In genomic region chr11:77332259-77332658, GRCh38 we compare ENCODE assay signal across 24 cellular contexts. TPM values are rescaled to one million over a fixed set of nuclear protein-coding genes. Genes with fewer than 3 reads are reported as not detected.
DNase-seq lines count a peak whose midpoint lies in the region; ATAC-seq, FAIRE-seq and TF ChIP-seq lines count a peak whose summit lies in the region.
"Had no signal": no experiment of that assay in that cellular context is flagged by ENCODE, and none has a peak within 500 bp of the region (broad histone marks: within the 10 kb centered on the region; RNA-seq: fewer than 3 reads in every experiment).

No MANE protein-coding gene starts in this region.

- H3K36me3 Mint-ChIP-seq in progenitor cell of endocrine pancreas (ENCODE audit: insufficient read depth), result peaks cover 33% of the 10 kb centered on the region

- no peaks in the 10 kb centered on the region for H4K20me1 ChIP-seq in K562 (replicated peaks; ENCODE audit: control insufficient read depth, insufficient read depth, low read length)

- H3K4me1 ChIP-seq in K562 (replicated peaks in 1 of 2; ENCODE audit: control insufficient read depth in 2 of 2, insufficient read depth in 2 of 2, low read length in 2 of 2), result no peaks in the 10 kb centered on the region
- H3K4me1 ChIP-seq: A549, Caco-2, HAP-1 had no signal

- TF ChIP-seq RAD21 in K562 (CRISPR knock-in tag; conservative IDR thresholded peaks at IDR 0.05 in 1 of 2, IDR thresholded peaks at IDR 0.05 in 1 of 2), result no peak

- no peak for TF ChIP-seq EP300 in K562 (IDR thresholded peaks at IDR 0.05; ENCODE audit: low read length)

- no peaks in the 10 kb centered on the region for H3K9me1 ChIP-seq in K562 (ENCODE audit: control insufficient read depth, insufficient read depth, low read length)

- H3K9ac ChIP-seq in K562 (ENCODE audit: insufficient read depth in 1 of 2, low read depth in 2 of 2, low read length in 2 of 2), result no peak overlapping the region

- TF ChIP-seq POLR2A in K562 (conservative IDR thresholded peaks at IDR 0.05), result no peak

- no peaks in the 10 kb centered on the region for H3K36me3 ChIP-seq in K562 (ENCODE audit: control insufficient read depth, insufficient read depth, low read length)

- no peaks in the 10 kb centered on the region for H3K27me3 Mint-ChIP-seq in stimulated activated naive CD8-positive, alpha-beta T cell treated with anti-CD3 and anti-CD28 coated beads, Interleukin-15, amount 100 ng/mL, for 72 hours
- no peaks in the 10 kb centered on the region for H3K27me3 Mint-ChIP-seq in progenitor cell of endocrine pancreas
- H3K27me3 Mint-ChIP-seq: CD4-positive, alpha-beta T cell; IgD-negative memory B cell had no signal

- DNase-seq in DMS53 (lab: John Stamatoyannopoulos, UW) (peak; percentile 58), DMS53 treated with DMSO at 0.1 percent for 48 hours (lab: John Stamatoyannopoulos, UW; ENCODE audit: unreplicated experiment) (no peak), K562 (ENCODE audit: extremely low read depth in 1 of 4, low spot score in 3 of 4) (no peak), progenitor cell of endocrine pancreas (ENCODE audit: low spot score, unreplicated experiment) (no peak), NOMO-1 treated with dmso at 0.1 percent for 144 hours (lab: John Stamatoyannopoulos, UW; ENCODE audit: unreplicated experiment) (no peak), SHP77 treated with DMSO at 0.1 percent for 48 hours (lab: John Stamatoyannopoulos, UW) (no peak)
- DNase-seq in stimulated activated naive CD8-positive, alpha-beta T cell treated with anti-CD3 and anti-CD28 coated beads, Interleukin-15, amount 100 ng/mL, for 72 hours, result no peak
- no peak for DNase-seq in stimulated activated naive CD8-positive, alpha-beta T cell treated with anti-CD3 and anti-CD28 coated beads, Interleukin-15, Interleukin-2, amounts not matched to agents 100 U/mL and 50 U/mL, for 24 hours
- DNase-seq: AML-193; CD4-positive, alpha-beta T cell; DMS79 treated with DMSO at 0.1 percent for 48 hours had no signal

- no peaks in the 10 kb centered on the region for H3K9me3 Mint-ChIP-seq in stimulated activated naive CD8-positive, alpha-beta T cell treated with anti-CD3 and anti-CD28 coated beads, Interleukin-15, amount 100 ng/mL, for 72 hours
- H3K9me3 Mint-ChIP-seq in progenitor cell of endocrine pancreas (ENCODE audit: low read depth), result no peaks in the 10 kb centered on the region

- no peak overlapping the region for H3K4me3 Mint-ChIP-seq in stimulated activated naive CD8-positive, alpha-beta T cell treated with anti-CD3 and anti-CD28 coated beads, Interleukin-15, amount 100 ng/mL, for 72 hours
- no peak overlapping the region for H3K4me3 Mint-ChIP-seq in progenitor cell of endocrine pancreas (ENCODE audit: low read depth)
- H3K4me3 Mint-ChIP-seq: CD4-positive, alpha-beta T cell; IgD-negative memory B cell had no signal

- 28% methylated on average over 3 of the region's 3 CpGs for WGBS in K562 (ENCODE audit: insufficient coverage, low coverage, missing lambda C conversion rate)

- intact Hi-C loops in K562 (cut with micrococcal nuclease), result no loop called here

- H3K27ac Mint-ChIP-seq in stimulated activated naive CD8-positive, alpha-beta T cell treated with anti-CD3 and anti-CD28 coated beads, Interleukin-15, amount 100 ng/mL, for 72 hours, result no peak overlapping the region
- H3K27ac Mint-ChIP-seq in progenitor cell of endocrine pancreas, result peak overlapping the region; percentile 38
- H3K27ac Mint-ChIP-seq: CD4-positive, alpha-beta T cell; IgD-negative memory B cell had no signal

- no peak overlapping the region for H3K4me2 ChIP-seq in K562 (ENCODE audit: insufficient read depth, low read length)
- H3K4me2 ChIP-seq: A549 had no signal

- no peaks in the 10 kb centered on the region for H3K4me1 Mint-ChIP-seq in stimulated activated naive CD8-positive, alpha-beta T cell treated with anti-CD3 and anti-CD28 coated beads, Interleukin-15, amount 100 ng/mL, for 72 hours
- no peaks in the 10 kb centered on the region for H3K4me1 Mint-ChIP-seq in progenitor cell of endocrine pancreas (ENCODE audit: low read depth)

- no peaks in the 10 kb centered on the region for H3K27me3 ChIP-seq in K562 (ENCODE audit: control insufficient read depth in 2 of 2, insufficient read depth in 2 of 2, low read length in 2 of 2)

- H3K27ac ChIP-seq in K562 (ENCODE audit: extremely low read depth, low read depth, low read length), result no peak overlapping the region
- H3K27ac ChIP-seq: 22Rv1, A549, C4-2B, HL-60 had no signal

- no TSS peak for BruUV-seq in K562 (replicated peaks; lab: Mats Ljungman, UMichigan)

- peak; percentile 42 for ATAC-seq in stimulated activated naive CD8-positive, alpha-beta T cell treated with anti-CD3 and anti-CD28 coated beads, Interleukin-15, amount 100 ng/mL, for 72 hours
- ATAC-seq in stimulated activated naive CD8-positive, alpha-beta T cell treated with anti-CD3 and anti-CD28 coated beads, Interleukin-15, Interleukin-2, amounts not matched to agents 100 U/mL and 50 U/mL, for 24 hours, result no peak
- no peak for ATAC-seq in K562
- ATAC-seq: A549, GM12878 had no signal

- CTCF ChIA-PET in K562 (lab: Yijun Ruan, JAX; ENCODE audit: low intra/inter-chr PET ratio), result no interaction called here

- H3K9me3 ChIP-seq in K562 (replicated peaks; ENCODE audit: control insufficient read depth, insufficient read depth, low read depth, low read length), result no peaks in the 10 kb centered on the region
- H3K9me3 ChIP-seq: A549, HAP-1 had no signal

- H3K4me3 ChIP-seq in K562, result no peak overlapping the region
- H3K4me3 ChIP-seq: A549, GM12878, HAP-1 had no signal

- in situ Hi-C loops in K562 (cut with MboI), result no loop called here

- no peaks in the 10 kb centered on the region for H3K79me2 ChIP-seq in K562 (ENCODE audit: control insufficient read depth, insufficient read depth, low read length)

- POLR2A ChIA-PET in K562 (lab: Yijun Ruan, JAX), result no interaction called here

- FAIRE-seq in K562 (lab: Jason Lieb, UNC), result no peak
- FAIRE-seq: A549, D721Med, GM12878, HTR-8/SVneo had no signal

- H2AFZ ChIP-seq in K562 (ENCODE audit: low read depth, low read length), result no peak overlapping the region

- no peak for TF ChIP-seq CTCF in K562 (IDR thresholded peaks at IDR 0.05 in 2 of 3, conservative IDR thresholded peaks at IDR 0.05 in 1 of 3; ENCODE audit: insufficient read depth in 2 of 3, low read depth in 1 of 3, low read length in 3 of 3)
- no peak for TF ChIP-seq CTCF in progenitor cell of endocrine pancreas (IDR thresholded peaks at IDR 0.05; ENCODE audit: unreplicated experiment)

TF ChIP-seq in K562, 482 proteins besides CTCF, POLR2A, EP300 and RAD21:
- peak; percentile 48 for TF ChIP-seq PCBP1 (IDR thresholded peaks at IDR 0.05; ENCODE audit: low read depth, low read length, poor library complexity, severe bottlenecking)
- TF ChIP-seq HDAC8 (tag; IDR thresholded peaks at IDR 0.05), result no peak
TF ChIP-seq in K562: peak in this region for 1.

RNA-seq across cellular contexts. Expression of gene GDPD4, which starts 30.8 kb away (rescaled TPM):
- total RNA-seq in K562 (2011; cell fraction: chromatin; rRNA removed; ENCODE audit: low replicate concordance), result 0.51 TPM in 1 of 2 replicates, not detected in the other
- total RNA-seq in K562 (2011; cell fraction: nucleolus; rRNA removed), result not detected in 2 replicates
- not detected in 2 replicates for total RNA-seq in K562 (2011; cell fraction: nucleoplasm; rRNA removed)
- total RNA-seq in K562 (2014; rRNA removed), result not detected in 2 replicates
- 0.40 TPM in 1 of 2 replicates, not detected in the other for total RNA-seq in K562 (2014; rRNA removed; fragmentation: Illumina TruSeq; extraction: Trizol)
- not detected in 2 replicates for total RNA-seq in K562 (2015; rRNA removed; fragmentation: Illumina TruSeq; extraction: Trizol)
- total RNA-seq in K562 (2021), result not detected in 2 replicates
- polyA plus RNA-seq in K562 (2011; rRNA removed), result not detected in 2 replicates
- polyA plus RNA-seq in K562 (2011; cell fraction: cytosol; rRNA removed), result not detected in 2 replicates
- 0.18 TPM in 1 of 2 replicates, not detected in the other for polyA plus RNA-seq in K562 (2011; cell fraction: nucleus; rRNA removed)
- 0.25 TPM in 1 of 2 replicates, not detected in the other for polyA plus RNA-seq in K562 (2012)
- polyA plus RNA-seq in K562 (2014; fragmentation: Illumina TruSeq; extraction: Trizol), result not detected in 2 replicates
- not detected for polyA plus RNA-seq in K562 (2014; fragmentation: Nextera tagmentation; extraction: Ambion mirVana)
- not detected in 2 replicates for polyA plus RNA-seq in K562 (2014; rRNA removed)
- not detected in 2 replicates for polyA minus RNA-seq in K562 (2011; rRNA and poly(A)+ RNA removed)
- not detected in 2 replicates for polyA minus RNA-seq in K562 (2011; cell fraction: cytosol; rRNA and poly(A)+ RNA removed)
- 0.27 TPM in 1 of 2 replicates, not detected in the other for polyA minus RNA-seq in K562 (2011; cell fraction: nucleus; rRNA and poly(A)+ RNA removed)
- not detected in 2 replicates for total RNA-seq in progenitor cell of endocrine pancreas
- total RNA-seq: Caco-2; CD4-positive, alpha-beta T cell; G401; H4 had no signal
- polyA plus RNA-seq: A549, BJ, GM12878, IgD-negative memory B cell had no signal
